Comparison of ENCODE assay signal across 8 cellular contexts in the genomic region with DNA sequence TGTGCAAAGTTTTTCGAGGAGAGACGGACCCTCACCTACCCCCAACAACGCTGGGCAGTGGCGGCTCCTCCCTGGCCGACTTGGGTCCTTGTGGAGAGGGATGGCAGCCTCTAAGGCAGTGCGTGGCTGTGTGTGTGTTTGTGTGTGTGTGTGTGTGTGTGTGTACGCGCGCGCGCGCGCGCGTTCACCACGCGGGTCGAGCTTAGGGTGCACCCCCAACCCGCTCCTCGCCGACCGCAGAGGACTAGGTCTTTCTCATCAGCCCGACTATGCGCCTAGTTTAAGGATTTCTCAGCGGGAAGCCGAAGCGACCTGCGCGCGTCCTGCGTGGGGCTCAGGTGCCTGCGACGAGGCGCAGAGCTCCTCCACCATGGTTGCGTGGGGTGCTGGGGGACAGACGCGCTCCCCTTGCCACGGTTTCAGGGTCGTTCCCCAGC. TPM values are rescaled to one million over a fixed set of nuclear protein-coding genes. Genes with fewer than 3 reads are reported as not detected.
DNase-seq lines count a peak whose midpoint lies in the region; ATAC-seq and TF ChIP-seq lines count a peak whose summit lies in the region.

No MANE protein-coding gene starts in this region.

- H3K36me3 Mint-ChIP-seq in Calu3 (ENCODE audit: insufficient read depth, unreplicated experiment) (peaks cover 26% of the 10 kb centered on the region), endothelial cell (ENCODE audit: low read depth, unreplicated experiment) (peaks cover 5% of the 10 kb centered on the region)

- DNase-seq in Calu3 (no peak), Panc1 (ENCODE audit: low read depth, low spot score) (no peak), endothelial cell (ENCODE audit: low spot score) (no peak), HUDEP-2 (lab: John Stamatoyannopoulos, UW; ENCODE audit: unreplicated experiment in 76 of 76) (no peak), NCI-H1105 treated with DMSO at 0.1 percent for 48 hours (lab: John Stamatoyannopoulos, UW) (no peak)
- no peak for DNase-seq in activated CD4-positive, alpha-beta T cell treated with anti-CD3 and anti-CD28 coated beads for 48 hours

- peak overlapping the region; percentile 63 for H3K9ac ChIP-seq in muscle layer of colon (ENCODE audit: low read length)

- BruUV-seq in Calu3 (replicated peaks; lab: Mats Ljungman, UMichigan) (no TSS peak), Panc1 (replicated peaks; lab: Mats Ljungman, UMichigan) (no TSS peak)

- no peaks in the 10 kb centered on the region for H3K9me3 ChIP-seq in Panc1 (ENCODE audit: control insufficient read depth, insufficient read depth, low read depth, low read length)
- H3K9me3 ChIP-seq in muscle layer of colon (ENCODE audit: low read length): no peaks in the 10 kb centered on the region

- no peaks in the 10 kb centered on the region for H3K9me3 Mint-ChIP-seq in Calu3 (ENCODE audit: low read depth, unreplicated experiment)
- H3K9me3 Mint-ChIP-seq in endothelial cell (ENCODE audit: unreplicated experiment): no peaks in the 10 kb centered on the region

- intact Hi-C loops in Calu3 (cut with micrococcal nuclease; ENCODE audit: unreplicated experiment): loop anchor here (1.0 to 2.0 kb wide), 2 partner anchors 53 to 203 kb away; no protein-coding TSS in a partner anchor
- intact Hi-C loops in Panc1 (cut with micrococcal nuclease; ENCODE audit: unreplicated experiment): loop anchor here (2.0 kb wide), 1 partner anchor 205 kb away; no protein-coding TSS in a partner anchor

- H3K27ac Mint-ChIP-seq in Calu3 (ENCODE audit: unreplicated experiment): peak overlapping the region; percentile 55
- peak overlapping the region; percentile 57 for H3K27ac Mint-ChIP-seq in endothelial cell (ENCODE audit: unreplicated experiment)

- H3K27ac ChIP-seq in Panc1 (ENCODE audit: low read length) (peak overlapping the region; percentile 72), muscle layer of colon (ENCODE audit: low read depth, low read length) (peak overlapping the region; percentile 98)

- peak; percentile 2 for ATAC-seq in Panc1
- no peak for ATAC-seq in HG02798 (IDR thresholded peaks at IDR 0.05; ENCODE audit: poor library complexity, unreplicated experiment)

- H3K4me3 ChIP-seq in Panc1 (ENCODE audit: low read depth in 2 of 2, low read length in 2 of 2) (peak overlapping the region; percentile 80 to 84), muscle layer of colon (ENCODE audit: low read depth in 1 of 2, low read length in 2 of 2) (peak overlapping the region; percentile 88 to 97)

- no peaks in the 10 kb centered on the region for H3K27me3 ChIP-seq in Panc1 (ENCODE audit: control insufficient read depth, insufficient read depth, low read length)
- H3K27me3 ChIP-seq in muscle layer of colon (ENCODE audit: control insufficient read depth in 1 of 2, insufficient read depth in 2 of 2, low read length in 2 of 2): no peaks in the 10 kb centered on the region

- H3K36me3 ChIP-seq in Panc1 (ENCODE audit: control insufficient read depth, insufficient read depth, low read length) (no peaks in the 10 kb centered on the region; the same call in 1 of the 2 replicates), muscle layer of colon (ENCODE audit: insufficient read depth, low read length) (no peaks in the 10 kb centered on the region)

- H3K4me1 Mint-ChIP-seq in Calu3 (ENCODE audit: low read depth, unreplicated experiment) (peaks cover 23% of the 10 kb centered on the region), endothelial cell (ENCODE audit: unreplicated experiment) (peaks cover 41% of the 10 kb centered on the region)

- H3K4me1 ChIP-seq in Panc1 (ENCODE audit: control insufficient read depth, insufficient read depth, low read length) (peaks cover 31% of the 10 kb centered on the region), muscle layer of colon (ENCODE audit: insufficient read depth, low read length) (peaks cover 35% of the 10 kb centered on the region)

- peak overlapping the region; percentile 84 for H3K4me3 Mint-ChIP-seq in Calu3 (ENCODE audit: low read depth, unreplicated experiment)
- H3K4me3 Mint-ChIP-seq in endothelial cell (ENCODE audit: unreplicated experiment): peak overlapping the region; percentile 98

- POLR2A ChIA-PET in Panc1 (lab: Charles Lee): interaction anchor here (0.6 kb wide), 1 partner anchor 194 kb away, joined by 3 read pairs; no protein-coding TSS in a partner anchor

- in situ Hi-C loops in Panc1 (cut with HindIII; ENCODE audit: low pct_unique_long_range_greater_than_20kb, low sequenced_read_pairs): no loop called here

- CTCF ChIA-PET in Calu3 (lab: Charles Lee): interaction anchor here (0.7 to 2.8 kb wide), 5 partner anchors 10 to 203 kb away, joined by 3 to 19 read pairs (median 3); no protein-coding TSS in a partner anchor
- CTCF ChIA-PET in Panc1 (lab: Charles Lee): no interaction called here

- H3K27me3 Mint-ChIP-seq in Calu3 (ENCODE audit: unreplicated experiment): no peaks in the 10 kb centered on the region
- peaks cover 14% of the 10 kb centered on the region for H3K27me3 Mint-ChIP-seq in endothelial cell (ENCODE audit: unreplicated experiment)

- TF ChIP-seq CTCF in Calu3 (IDR thresholded peaks at IDR 0.05; ENCODE audit: unreplicated experiment) (no peak), Panc1 (IDR thresholded peaks at IDR 0.05) (no peak), endothelial cell (IDR thresholded peaks at IDR 0.05; ENCODE audit: unreplicated experiment) (no peak)

RNA-seq across cellular contexts. Expression of gene SOX13, which starts 0.9 kb away (rescaled TPM):
- total RNA-seq in Calu3 (2022) (21.8 and 27.9 TPM in 2 replicates), Panc1 (2021; ENCODE audit: unreplicated experiment) (53.0 TPM), endothelial cell (ENCODE audit: unreplicated experiment) (107 TPM)
- 60.8 TPM for polyA plus RNA-seq in Panc1 (2012; ENCODE audit: insufficient read length)
